23 cellular contexts compared by ENCODE assay signal in the genomic region with DNA sequence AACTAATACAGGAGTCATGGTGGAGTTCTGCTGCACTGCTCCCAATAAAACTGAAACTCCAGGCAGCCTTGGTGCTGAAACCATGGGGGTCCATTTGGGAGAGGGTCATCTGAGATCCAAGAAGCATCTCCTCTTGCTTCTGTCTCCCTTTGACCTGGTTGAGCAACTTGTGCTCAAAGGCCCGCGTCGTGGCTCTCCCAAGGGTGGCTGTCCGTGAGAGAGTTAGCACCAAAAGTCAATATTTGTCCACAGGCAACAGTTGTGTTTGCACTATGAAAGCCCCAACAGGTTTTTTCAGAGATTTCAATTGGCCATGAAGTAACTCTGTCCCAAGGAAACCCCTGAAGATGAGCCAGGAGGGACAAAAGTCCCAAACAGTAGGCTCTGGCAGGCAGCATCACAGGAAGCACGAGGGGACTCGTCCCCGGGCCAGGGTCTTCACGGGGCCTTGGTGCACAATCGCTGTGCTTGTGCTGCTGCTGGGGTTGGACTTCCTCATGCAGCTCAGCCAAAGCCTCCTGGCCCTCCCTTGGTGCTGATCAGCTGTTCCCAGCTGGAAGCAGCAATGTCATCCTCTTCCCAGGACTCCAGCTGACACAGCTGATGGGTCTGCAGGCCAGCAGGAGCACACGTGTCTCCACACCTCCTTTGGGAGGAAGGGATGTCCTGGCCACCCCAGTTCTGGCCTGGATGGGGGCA. TPM values are rescaled to one million over a fixed set of nuclear protein-coding genes. Genes with fewer than 3 reads are reported as not detected.
DNase-seq lines count a peak whose midpoint lies in the region; ATAC-seq and TF ChIP-seq lines count a peak whose summit lies in the region.
"Had no signal": no experiment of that assay in that cellular context is flagged by ENCODE, and none has a peak within 500 bp of the region (broad histone marks: within the 10 kb centered on the region; RNA-seq: fewer than 3 reads in every experiment).

No MANE protein-coding gene starts in this region.

- H3K36me3 ChIP-seq in mammary epithelial cell (ENCODE audit: insufficient read depth, low read length): no peaks in the 10 kb centered on the region
- H3K36me3 ChIP-seq in PC-3 (ENCODE audit: low read depth, low read length): no peaks in the 10 kb centered on the region
- no peaks in the 10 kb centered on the region for H3K36me3 ChIP-seq in right lobe of liver
- H3K36me3 ChIP-seq in esophagus squamous epithelium: no peaks in the 10 kb centered on the region
- H3K36me3 ChIP-seq: upper lobe of left lung had no signal

- H3K79me2 ChIP-seq in mammary epithelial cell (ENCODE audit: insufficient read depth, low read length): no peaks in the 10 kb centered on the region
- no peaks in the 10 kb centered on the region for H3K79me2 ChIP-seq in PC-3 (ENCODE audit: low read length)

- H3F3A ChIP-seq in PC-3 (ENCODE audit: low read length, unreplicated experiment): no peaks in the 10 kb centered on the region

- no peak overlapping the region for H3K4me2 ChIP-seq in mammary epithelial cell (ENCODE audit: insufficient read depth, low read depth, low read length)
- H3K4me2 ChIP-seq in PC-3 (ENCODE audit: low read length): 0 out of 2 replicates have a peak overlapping the region, but pooled peaks have one; percentile 7

- H3K27me3 ChIP-seq in mammary epithelial cell (ENCODE audit: insufficient read depth, low read length): no peaks in the 10 kb centered on the region
- no peaks in the 10 kb centered on the region for H3K27me3 ChIP-seq in PC-3 (ENCODE audit: low read length)
- no peaks in the 10 kb centered on the region for H3K27me3 ChIP-seq in right lobe of liver
- no peaks in the 10 kb centered on the region for H3K27me3 ChIP-seq in esophagus squamous epithelium
- H3K27me3 ChIP-seq: upper lobe of left lung had no signal

- H3K9me3 ChIP-seq in mammary epithelial cell (replicated peaks; ENCODE audit: insufficient read depth, low read length): no peaks in the 10 kb centered on the region
- no peaks in the 10 kb centered on the region for H3K9me3 ChIP-seq in PC-3 (ENCODE audit: low read length)
- no peaks in the 10 kb centered on the region for H3K9me3 ChIP-seq in right lobe of liver
- H3K9me3 ChIP-seq in esophagus squamous epithelium: no peaks in the 10 kb centered on the region
- H3K9me3 ChIP-seq: upper lobe of left lung had no signal

- no peak for TF ChIP-seq CTCF in mammary epithelial cell (conservative IDR thresholded peaks at IDR 0.05 in 1 of 2, IDR thresholded peaks at IDR 0.05 in 1 of 2; ENCODE audit: extremely low read depth in 1 of 2, insufficient read depth in 1 of 2, low read depth in 1 of 2, low read length in 2 of 2)
- no peak for TF ChIP-seq CTCF in PC-3 (conservative IDR thresholded peaks at IDR 0.05; ENCODE audit: low read depth, low read length)
- TF ChIP-seq CTCF in right lobe of liver (IDR thresholded peaks at IDR 0.05): no peak
- TF ChIP-seq CTCF in esophagus squamous epithelium (IDR thresholded peaks at IDR 0.05): no peak

- ATAC-seq in PC-3 (no peak), right lobe of liver (peak; percentile 86 to 96 (median 91)), GM21381 (IDR thresholded peaks at IDR 0.05; ENCODE audit: unreplicated experiment) (no peak), HG03108 (IDR thresholded peaks at IDR 0.05; ENCODE audit: unreplicated experiment) (no peak)
- ATAC-seq: activated CD8-positive, alpha-beta T cell treated with anti-CD3 and anti-CD28 coated beads for 36 hours; esophagus mucosa; Panc1; stimulated activated memory B cell treated with anti-CD40 and anti-IgM and Interleukin-4, amounts not matched to agents 10 μg/mL and 1 μg/mL and 100 μg/mL, for 72 hours had no signal

- H3K27ac ChIP-seq in mammary epithelial cell (ENCODE audit: insufficient read depth, low read depth, low read length): no peak overlapping the region
- peak overlapping the region; percentile 83 for H3K27ac ChIP-seq in PC-3 (ENCODE audit: low read length)
- H3K27ac ChIP-seq in right lobe of liver: peak overlapping the region in 2 of 3 donors; percentile 7 to 56
- H3K27ac ChIP-seq in esophagus squamous epithelium: no peak overlapping the region
- H3K27ac ChIP-seq: upper lobe of left lung had no signal

- in situ Hi-C loops in T47D (cut with HindIII; ENCODE audit: low pct_unique_long_range_greater_than_20kb, low sequenced_read_pairs): no loop called here
- in situ Hi-C loops in mammary epithelial cell (cut with MboI; ENCODE audit: low sequenced_read_pairs in 2 of 2): no loop called here

- H2AFZ ChIP-seq in mammary epithelial cell (ENCODE audit: low read depth, low read length) (no peak overlapping the region), PC-3 (ENCODE audit: low read length) (no peak overlapping the region)

- H4K20me1 ChIP-seq in mammary epithelial cell (ENCODE audit: insufficient read depth, low read length) (no peaks in the 10 kb centered on the region), PC-3 (ENCODE audit: low read length) (no peaks in the 10 kb centered on the region)

- TF ChIP-seq POLR2A in right lobe of liver (IDR thresholded peaks at IDR 0.05) (no peak), esophagus squamous epithelium (IDR thresholded peaks at IDR 0.05) (no peak)

- H3K9me2 ChIP-seq in PC-3 (replicated peaks; ENCODE audit: low read length): no peaks in the 10 kb centered on the region

- intact Hi-C loops in mammary epithelial cell (cut with micrococcal nuclease) (no loop called here), PC-3 (cut with micrococcal nuclease) (loop anchor here (10.0 kb wide), 1 partner anchor 368 kb away; no protein-coding TSS in a partner anchor), right lobe of liver (cut with DNase I) (no loop called here), esophagus squamous epithelium (cut with DNase I) (no loop called here)

- H3K4me1 ChIP-seq in mammary epithelial cell (ENCODE audit: insufficient read depth, low read length): peaks cover 21% of the 10 kb centered on the region
- H3K4me1 ChIP-seq in PC-3 (ENCODE audit: insufficient read depth, low read length): peaks cover 38% of the 10 kb centered on the region
- peaks cover 0 to 40% (median 11%) of the 10 kb centered on the region in 4 donors for H3K4me1 ChIP-seq in right lobe of liver
- peaks cover 0 to 36% (median 8%) of the 10 kb centered on the region in 3 donors for H3K4me1 ChIP-seq in esophagus squamous epithelium
- H3K4me1 ChIP-seq: upper lobe of left lung had no signal

- H3K4me3 ChIP-seq in mammary epithelial cell (replicated peaks in 1 of 3; ENCODE audit: insufficient read depth in 1 of 3, low read depth in 2 of 3, low read length in 3 of 3) (no peak overlapping the region), PC-3 (ENCODE audit: low read length) (no peak overlapping the region), right lobe of liver (no peak overlapping the region), esophagus squamous epithelium (no peak overlapping the region)
- H3K4me3 ChIP-seq: upper lobe of left lung had no signal

- 100% methylated on average over 9 of the region's 10 CpGs for WGBS in mammary epithelial cell (ENCODE audit: low coverage, missing lambda C conversion rate)
- WGBS in right lobe of liver (ENCODE audit: insufficient coverage, low coverage, low lambda C conversion rate, missing lambda C conversion rate): 37% methylated on average over 4 of the region's 10 CpGs
- WGBS in esophagus squamous epithelium, 2 donors: 73 to 90% methylated on average over 9 of the region's 10 CpGs

- DNase-seq in T47D (ENCODE audit: low read depth in 1 of 2, low spot score in 1 of 2): peak; percentile 7 to 87
- no peak for DNase-seq in mammary epithelial cell
- peak; percentile 70 for DNase-seq in PC-3
- peak; percentile 63 to 85 (median 85) for DNase-seq in right lobe of liver
- DNase-seq in HK-2 (ENCODE audit: unreplicated experiment): no peak
- no peak for DNase-seq in esophagus squamous epithelium (lab: John Stamatoyannopoulos, UW)
- DNase-seq: activated CD8-positive, alpha-beta memory T cell treated with anti-CD3 and anti-CD28 coated beads, Interleukin-2, amount 50 U/mL, for 48 hours; activated CD8-positive, alpha-beta T cell treated with anti-CD3 and anti-CD28 coated beads for 36 hours; activated naive CD4-positive, alpha-beta T cell treated with anti-CD3 and anti-CD28 coated beads for 36 hours; AML-193; CD4-positive, alpha-beta T cell; DMS 273 treated with DMSO at 0.1 percent for 48 hours; foreskin fibroblast; NCI-H1436; SIG-M5 had no signal

- POLR2A ChIA-PET in PC-3 (lab: Charles Lee; ENCODE audit: unreplicated experiment): no interaction called here

- dilution Hi-C loops in mammary epithelial cell (cut with HindIII; ENCODE audit: low sequenced_read_pairs): no loop called here

- CTCF ChIA-PET in mammary epithelial cell (lab: Charles Lee; ENCODE audit: low non-redundant PET): no interaction called here
- CTCF ChIA-PET in PC-3 (lab: Charles Lee): no interaction called here

- BruUV-seq in mammary epithelial cell (replicated peaks; lab: Mats Ljungman, UMichigan): no TSS peak
- BruUV-seq in PC-3 (replicated peaks; lab: Mats Ljungman, UMichigan): no TSS peak

- no peak overlapping the region for H3K9ac ChIP-seq in mammary epithelial cell (ENCODE audit: insufficient read depth, low read length)
- 0 out of 2 replicates have a peak overlapping the region, but pooled peaks have one; percentile 4 for H3K9ac ChIP-seq in PC-3 (ENCODE audit: low read length)

RNA-seq across cellular contexts. Expression of gene WNT5A, which starts 39.4 kb away (rescaled TPM):
- total RNA-seq in mammary epithelial cell: 10 to 100 TPM in 1 of 2 donors, 1 to 10 TPM in 1; 7.2 to 19.7 TPM
- 6.8 TPM for polyA plus RNA-seq in mammary epithelial cell
- 11.0 TPM for polyA minus RNA-seq in mammary epithelial cell
- 21.8 and 28.5 TPM in 2 replicates for total RNA-seq in PC-3 (2014; rRNA removed)
- 1 to 10 TPM in 5 of 6 experiments, under 1 TPM in 1; 0.64 to 3.6 (median 2.4) TPM for total RNA-seq in right lobe of liver
- total RNA-seq in esophagus squamous epithelium: 10 to 100 TPM; 15.8 to 90.4 (median 30.7) TPM
- total RNA-seq: activated CD8-positive, alpha-beta T cell treated with anti-CD3 and anti-CD28 coated beads for 36 hours; activated naive CD4-positive, alpha-beta T cell treated with anti-CD3 and anti-CD28 coated beads for 36 hours; activated T-helper 1 cell treated with anti-CD3 and anti-CD28 coated beads, Interleukin-12 subunit alpha, Interleukin-12 subunit beta, Interleukin-2, Interleukin-4 antibody, amounts not matched to agents 30 ng/mL and 10 ng/mL and 1 ng/mL, durations not matched to agents 14 hours and 24 hours and 36 hours; T-helper 2 cell treated with Interferon-gamma antibody and Interleukin-4, amounts not matched to agents 100 ng/mL and 5 ng/mL, for 36 hours had no signal

Comparison
In these comparisons a context has a peak if more than half of its experiments do, and no peak if none do; other contexts are left out.
1. DNase-seq: peak in T47D (2 of 2), PC-3 (single experiment) and right lobe of liver (3 of 3); none in mammary epithelial cell (single experiment), HK-2 (single experiment) and esophagus squamous epithelium (single experiment).
2. H3K27ac ChIP-seq: peak in PC-3 (single experiment) and right lobe of liver (2 of 3); none in mammary epithelial cell (single experiment) and esophagus squamous epithelium (0 of 4).
3. ATAC-seq: peak in right lobe of liver (4 of 4); none in PC-3 (single experiment), GM21381 (single experiment) and HG03108 (single experiment).